ENCODE assay signal across 20 cellular contexts in the genomic region with DNA sequence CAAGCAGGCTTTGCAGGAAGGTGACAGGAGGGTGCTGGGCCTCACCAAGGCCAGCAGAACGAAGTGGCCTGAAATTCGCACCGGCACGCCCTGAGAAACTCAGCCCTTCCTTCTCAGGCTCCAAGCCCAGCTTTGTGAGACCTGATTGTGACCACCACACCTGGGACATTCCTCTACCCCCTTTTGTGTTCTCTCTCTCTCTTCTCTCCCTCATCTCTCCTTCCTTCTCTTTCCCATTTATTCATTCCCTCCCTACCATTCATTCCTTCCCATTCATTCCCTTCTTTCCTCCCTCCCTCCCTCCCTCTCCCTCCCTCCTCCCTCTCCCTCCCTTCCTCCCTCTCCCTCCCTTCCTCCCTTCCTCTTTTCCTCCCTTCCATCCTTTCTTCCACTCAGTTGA. TPM values are rescaled to one million over a fixed set of nuclear protein-coding genes. Genes with fewer than 3 reads are reported as not detected.
DNase-seq lines count a peak whose midpoint lies in the region; ATAC-seq, FAIRE-seq and TF ChIP-seq lines count a peak whose summit lies in the region.
"Had no signal": no experiment of that assay in that cellular context is flagged by ENCODE, and none has a peak within 500 bp of the region (broad histone marks: within the 10 kb centered on the region; RNA-seq: fewer than 3 reads in every experiment).

No MANE protein-coding gene starts in this region.

- H3K36me3 ChIP-seq in HepG2 (replicated peaks in 1 of 2; ENCODE audit: control insufficient read depth in 1 of 2, insufficient read depth in 2 of 2, low read length in 2 of 2) (no peaks in the 10 kb centered on the region), right lobe of liver (no peaks in the 10 kb centered on the region), mesenchymal stem cell (ENCODE audit: control insufficient read depth in 1 of 2, insufficient read depth in 2 of 2, low read depth in 1 of 2, low read length in 2 of 2) (no peaks in the 10 kb centered on the region), sigmoid colon (no peaks in the 10 kb centered on the region)

- no peak overlapping the region for H3K27ac ChIP-seq in HepG2 (ENCODE audit: extremely low read length, insufficient read depth, low read length)
- H3K27ac ChIP-seq in right lobe of liver = no peak overlapping the region
- no peak overlapping the region for H3K27ac ChIP-seq in mesenchymal stem cell (ENCODE audit: low read length, poor library complexity, severe bottlenecking)
- no peak overlapping the region for H3K27ac ChIP-seq in sigmoid colon
- H3K27ac ChIP-seq: GM23248 had no signal

- TF ChIP-seq POLR2A in HepG2 (IDR thresholded peaks at IDR 0.05; ENCODE audit: insufficient read depth in 1 of 2, low read depth in 2 of 2, low read length in 2 of 2) (no peak), right lobe of liver (IDR thresholded peaks at IDR 0.05) (no peak), sigmoid colon (IDR thresholded peaks at IDR 0.05) (no peak)

- H3K9me3 ChIP-seq in HepG2 (ENCODE audit: low read length) = no peaks in the 10 kb centered on the region
- no peaks in the 10 kb centered on the region for H3K9me3 ChIP-seq in right lobe of liver
- no peaks in the 10 kb centered on the region for H3K9me3 ChIP-seq in mesenchymal stem cell (ENCODE audit: control insufficient read depth, low read length)
- H3K9me3 ChIP-seq in sigmoid colon = no peaks in the 10 kb centered on the region
- H3K9me3 ChIP-seq: Caco-2 had no signal

- H3K14ac ChIP-seq in mesenchymal stem cell (ENCODE audit: low read length in 2 of 2) = no peak overlapping the region

- in situ Hi-C loops in HepG2 (cut with HindIII; ENCODE audit: extremely low pct_ligation_motif_present, low pct_unique_long_range_greater_than_20kb) = no loop called here

- H3K18ac ChIP-seq in mesenchymal stem cell (ENCODE audit: low read depth in 1 of 2, low read length in 2 of 2) = no peak overlapping the region

- H3K23ac ChIP-seq in mesenchymal stem cell (ENCODE audit: low read length in 2 of 2) = no peak overlapping the region

- H3K4me1 ChIP-seq in HepG2 (ENCODE audit: insufficient read depth, low read length) (peaks cover under 1% of the 10 kb centered on the region; the same call in 1 of the 2 replicates), right lobe of liver (no peaks in the 10 kb centered on the region), mesenchymal stem cell (ENCODE audit: control insufficient read depth, insufficient read depth, low read depth, low read length) (no peaks in the 10 kb centered on the region), sigmoid colon (no peaks in the 10 kb centered on the region)

- no peaks in the 10 kb centered on the region for H4K20me1 ChIP-seq in HepG2 (ENCODE audit: insufficient read depth, low read length)

- no peak overlapping the region for H2BK15ac ChIP-seq in mesenchymal stem cell (ENCODE audit: low read depth, poor library complexity, severe bottlenecking)

- no peak overlapping the region for H3K4ac ChIP-seq in mesenchymal stem cell (ENCODE audit: low read depth in 1 of 2, low read length in 2 of 2)

- no peak overlapping the region for H2BK5ac ChIP-seq in mesenchymal stem cell (ENCODE audit: low read depth, low read length, poor library complexity, severe bottlenecking)

- TF ChIP-seq CTCF in HepG2 (CRISPR knock-in tag; IDR thresholded peaks at IDR 0.05) (no peak), right lobe of liver (IDR thresholded peaks at IDR 0.05) (no peak), sigmoid colon (IDR thresholded peaks at IDR 0.05) (no peak)

- no TSS peak for BruUV-seq in HepG2 (replicated peaks; lab: Mats Ljungman, UMichigan)

- ATAC-seq in HepG2 (no peak), right lobe of liver (no peak), GM21526 (IDR thresholded peaks at IDR 0.05; ENCODE audit: low FRiP score, unreplicated experiment) (no peak), HG03432 (IDR thresholded peaks at IDR 0.05; ENCODE audit: unreplicated experiment) (no peak)
- ATAC-seq: CD8-positive, alpha-beta T cell; HCT116 had no signal

- H2BK120ac ChIP-seq in mesenchymal stem cell (ENCODE audit: low read depth, low read length) = no peak overlapping the region

- DNase-seq in HepG2 (ENCODE audit: low spot score) (no peak), right lobe of liver (no peak), mesenchymal stem cell (no peak), sigmoid colon (peak; percentile 46)
- DNase-seq: Caco-2; CD4-positive, CD25-positive, alpha-beta regulatory T cell; CD8-positive, alpha-beta T cell; DMS153; DND-41; GM23248; H9 had no signal

- no peak overlapping the region for H3K9ac ChIP-seq in HepG2 (ENCODE audit: insufficient read depth, low read depth, low read length)
- H3K9ac ChIP-seq in mesenchymal stem cell (ENCODE audit: low read length) = no peak overlapping the region
- H3K9ac ChIP-seq: GM23248 had no signal

- H3K4me3 ChIP-seq in HepG2 (replicated peaks in 1 of 3; ENCODE audit: insufficient read depth in 1 of 3, low read depth in 2 of 3, low read length in 3 of 3) (no peak overlapping the region), right lobe of liver (no peak overlapping the region), mesenchymal stem cell (ENCODE audit: insufficient read depth in 1 of 2, low read depth in 1 of 2, low read length in 2 of 2) (no peak overlapping the region), sigmoid colon (no peak overlapping the region)
- H3K4me3 ChIP-seq: GM23248 had no signal

- no peak overlapping the region for H2AK5ac ChIP-seq in mesenchymal stem cell (ENCODE audit: low read length, severe bottlenecking)

- intact Hi-C loops in HepG2 (cut with micrococcal nuclease; ENCODE audit: unreplicated experiment) = loop anchor here (10.0 kb wide), 1 partner anchor 382 kb away; no protein-coding TSS in a partner anchor
- intact Hi-C loops in right lobe of liver (cut with DNase I) = no loop called here
- intact Hi-C loops in sigmoid colon (cut with DNase I) = no loop called here

- peak overlapping the region; percentile 7 for H4K8ac ChIP-seq in mesenchymal stem cell (ENCODE audit: low read length)

- 35% methylated on average over 4 of the region's 4 CpGs for WGBS in HepG2 (ENCODE audit: low lambda C conversion rate)
- WGBS in right lobe of liver (ENCODE audit: insufficient coverage, low coverage, low lambda C conversion rate, missing lambda C conversion rate) = 60% methylated on average over 1 of the region's 4 CpGs
- 88% methylated on average over 4 of the region's 4 CpGs for WGBS in mesenchymal stem cell
- 80 to 83% methylated on average over 4 of the region's 4 CpGs for WGBS in sigmoid colon, 2 donors

- no peak for FAIRE-seq in HepG2 (lab: Jason Lieb, UNC)
- FAIRE-seq: G401.6, GM12892 had no signal

- H3K79me2 ChIP-seq in HepG2 (ENCODE audit: insufficient read depth, low read length) = no peaks in the 10 kb centered on the region

- no peaks in the 10 kb centered on the region for H3K79me1 ChIP-seq in mesenchymal stem cell (replicated peaks; ENCODE audit: low read length, poor library complexity, severe bottlenecking)

- H3K27me3 ChIP-seq in HepG2 (ENCODE audit: control insufficient read depth in 1 of 2, insufficient read depth in 2 of 2, low read length in 2 of 2) (no peaks in the 10 kb centered on the region), right lobe of liver (no peaks in the 10 kb centered on the region), mesenchymal stem cell (ENCODE audit: control insufficient read depth in 1 of 2, insufficient read depth in 1 of 2, low read length in 2 of 2) (peaks cover 3 to 14% of the 10 kb centered on the region in 2 experiments), sigmoid colon (no peaks in the 10 kb centered on the region)

- POLR2A ChIA-PET in HepG2 (lab: Yijun Ruan, JAX) = no interaction called here

- no peak overlapping the region for H3K4me2 ChIP-seq in HepG2 (ENCODE audit: low read depth, low read length)
- H3K4me2 ChIP-seq in mesenchymal stem cell (ENCODE audit: low read length, poor library complexity, severe bottlenecking) = no peak overlapping the region

- no peak overlapping the region for H2BK12ac ChIP-seq in mesenchymal stem cell (ENCODE audit: low read length in 2 of 2)

- no peak overlapping the region for H4K91ac ChIP-seq in mesenchymal stem cell (ENCODE audit: low read length)

- TF ChIP-seq EP300 in HepG2 (IDR thresholded peaks at IDR 0.05; ENCODE audit: low read depth in 2 of 2, low read length in 2 of 2) = no peak
- TF ChIP-seq EP300 in HepG2 (CRISPR knock-in tag; IDR thresholded peaks at IDR 0.05; ENCODE audit: borderline replicate concordance) = no peak
- TF ChIP-seq EP300 in sigmoid colon (IDR thresholded peaks at IDR 0.05) = no peak

- CTCF ChIA-PET in HepG2 (lab: Yijun Ruan, JAX; ENCODE audit: low intra/inter-chr PET ratio, low total read pairs) = no interaction called here

- no peak for TF ChIP-seq RAD21 in HepG2 (CRISPR knock-in tag; IDR thresholded peaks at IDR 0.05)

- H2AFZ ChIP-seq in HepG2 (ENCODE audit: low read length) (no peak overlapping the region), mesenchymal stem cell (ENCODE audit: low read depth, low read length) (no peak overlapping the region)
- H2AFZ ChIP-seq: GM23248 had no signal

RNA-seq across cellular contexts. Expression of a gene that starts 8.8 kb away (rescaled TPM):
- not detected in 2 replicates for total RNA-seq in HepG2 (2016; rRNA removed; fragmentation: Illumina TruSeq; extraction: Trizol)
- not detected in 2 replicates for total RNA-seq in HepG2 (2016; cell fraction: cytosol; rRNA removed; fragmentation: Illumina TruSeq; extraction: Trizol; ENCODE audit: low read depth)
- total RNA-seq in HepG2 (2016; cell fraction: insoluble cytoplasmic fraction; rRNA removed; fragmentation: Illumina TruSeq; extraction: Trizol) = not detected in 2 replicates
- not detected in 2 replicates for total RNA-seq in HepG2 (2016; cell fraction: membrane; rRNA removed; fragmentation: Illumina TruSeq; extraction: Trizol)
- not detected in 2 replicates for total RNA-seq in HepG2 (2016; cell fraction: nucleus; rRNA removed; fragmentation: Illumina TruSeq; extraction: Trizol)
- polyA plus RNA-seq in HepG2 (2011; rRNA removed) = not detected in 2 replicates
- 0.01 TPM in 2 replicates for polyA plus RNA-seq in HepG2 (2011; cell fraction: cytosol; rRNA removed)
- polyA plus RNA-seq in HepG2 (2011; cell fraction: nucleus; rRNA removed) = not detected in 2 replicates
- not detected in 2 replicates for polyA plus RNA-seq in HepG2 (2012)
- not detected in 2 replicates for polyA plus RNA-seq in HepG2 (2016; cell fraction: cytosol; fragmentation: Illumina TruSeq; extraction: Trizol; ENCODE audit: low read depth)
- not detected in 2 replicates for polyA plus RNA-seq in HepG2 (2016; cell fraction: insoluble cytoplasmic fraction; fragmentation: Illumina TruSeq; extraction: Trizol; ENCODE audit: low read depth)
- polyA plus RNA-seq in HepG2 (2016; cell fraction: membrane; fragmentation: Illumina TruSeq; extraction: Trizol; ENCODE audit: low read depth) = not detected in 2 replicates
- not detected in 2 replicates for polyA plus RNA-seq in HepG2 (2016; cell fraction: nucleus; fragmentation: Illumina TruSeq; extraction: Trizol; ENCODE audit: insufficient read depth, low read depth)
- not detected in 2 replicates for polyA minus RNA-seq in HepG2 (2011; rRNA and poly(A)+ RNA removed; ENCODE audit: low replicate concordance)
- not detected in 2 replicates for polyA minus RNA-seq in HepG2 (2011; cell fraction: cytosol; rRNA and poly(A)+ RNA removed)
- not detected in 2 replicates for polyA minus RNA-seq in HepG2 (2011; cell fraction: nucleus; rRNA and poly(A)+ RNA removed)
- 10 to 100 TPM in 2 of 6 experiments, 1 to 10 TPM in 4; 3.9 to 21.5 (median 9.2) TPM for total RNA-seq in right lobe of liver
- 0.01 TPM for polyA plus RNA-seq in mesenchymal stem cell (2013, experiment 1 of 2)
- 0.01 TPM for polyA plus RNA-seq in mesenchymal stem cell (2013, experiment 2 of 2)
- total RNA-seq in sigmoid colon = 10 to 100 TPM; 14.2 to 27.2 (median 17.7) TPM
- 10 to 100 TPM in 2 of 3 donors, 1 to 10 TPM in 1; 1.8 to 14.5 (median 10.6) TPM for polyA plus RNA-seq in sigmoid colon
- total RNA-seq: A172, Caco-2, GM23248, H4, H9 had no signal
- polyA plus RNA-seq: BJ had no signal

RNA-seq across cellular contexts. Expression of a gene that starts 27.8 kb away (rescaled TPM):
- total RNA-seq in HepG2 (2016; rRNA removed; fragmentation: Illumina TruSeq; extraction: Trizol) = not detected in 2 replicates
- not detected in 2 replicates for total RNA-seq in HepG2 (2016; cell fraction: cytosol; rRNA removed; fragmentation: Illumina TruSeq; extraction: Trizol; ENCODE audit: low read depth)
- total RNA-seq in HepG2 (2016; cell fraction: insoluble cytoplasmic fraction; rRNA removed; fragmentation: Illumina TruSeq; extraction: Trizol) = not detected in 2 replicates
- not detected in 2 replicates for total RNA-seq in HepG2 (2016; cell fraction: membrane; rRNA removed; fragmentation: Illumina TruSeq; extraction: Trizol)
- not detected in 2 replicates for total RNA-seq in HepG2 (2016; cell fraction: nucleus; rRNA removed; fragmentation: Illumina TruSeq; extraction: Trizol)
- 0.03 TPM in 1 of 2 replicates, not detected in the other for polyA plus RNA-seq in HepG2 (2011; rRNA removed)
- not detected in 2 replicates for polyA plus RNA-seq in HepG2 (2011; cell fraction: cytosol; rRNA removed)
- polyA plus RNA-seq in HepG2 (2011; cell fraction: nucleus; rRNA removed) = not detected in 2 replicates
- polyA plus RNA-seq in HepG2 (2012) = not detected in 2 replicates
- polyA plus RNA-seq in HepG2 (2016; cell fraction: cytosol; fragmentation: Illumina TruSeq; extraction: Trizol; ENCODE audit: low read depth) = not detected in 2 replicates
- polyA plus RNA-seq in HepG2 (2016; cell fraction: insoluble cytoplasmic fraction; fragmentation: Illumina TruSeq; extraction: Trizol; ENCODE audit: low read depth) = not detected in 2 replicates
- not detected in 2 replicates for polyA plus RNA-seq in HepG2 (2016; cell fraction: membrane; fragmentation: Illumina TruSeq; extraction: Trizol; ENCODE audit: low read depth)
- not detected in 2 replicates for polyA plus RNA-seq in HepG2 (2016; cell fraction: nucleus; fragmentation: Illumina TruSeq; extraction: Trizol; ENCODE audit: insufficient read depth, low read depth)
- polyA minus RNA-seq in HepG2 (2011; rRNA and poly(A)+ RNA removed; ENCODE audit: low replicate concordance) = 0.12 TPM in 1 of 2 replicates, not detected in the other
- polyA minus RNA-seq in HepG2 (2011; cell fraction: cytosol; rRNA and poly(A)+ RNA removed) = not detected in 2 replicates
- not detected in 2 replicates for polyA minus RNA-seq in HepG2 (2011; cell fraction: nucleus; rRNA and poly(A)+ RNA removed)
- 10 to 100 TPM in 2 of 6 experiments, 1 to 10 TPM in 4; 1.4 to 15.6 (median 4.9) TPM for total RNA-seq in right lobe of liver
- polyA plus RNA-seq in mesenchymal stem cell (2013, experiment 1 of 2) = 9.7 TPM
- 9.8 TPM for polyA plus RNA-seq in mesenchymal stem cell (2013, experiment 2 of 2)
- total RNA-seq in sigmoid colon = 10 to 100 TPM in 3 of 4 donors, 1 to 10 TPM in 1; 8.6 to 26.6 (median 14.6) TPM
- 1 to 10 TPM; 1.8 to 7.3 (median 3.2) TPM for polyA plus RNA-seq in sigmoid colon
- total RNA-seq: A673; CD4-positive, CD25-positive, alpha-beta regulatory T cell had no signal
- polyA plus RNA-seq: CD4-positive, CD25-positive, alpha-beta regulatory T cell had no signal

RNA-seq across cellular contexts. Expression of a gene that starts 42.2 kb away (rescaled TPM):
- total RNA-seq in HepG2 (2016; rRNA removed; fragmentation: Illumina TruSeq; extraction: Trizol) = not detected in 2 replicates
- total RNA-seq in HepG2 (2016; cell fraction: cytosol; rRNA removed; fragmentation: Illumina TruSeq; extraction: Trizol; ENCODE audit: low read depth) = not detected in 2 replicates
- not detected in 2 replicates for total RNA-seq in HepG2 (2016; cell fraction: insoluble cytoplasmic fraction; rRNA removed; fragmentation: Illumina TruSeq; extraction: Trizol)
- not detected in 2 replicates for total RNA-seq in HepG2 (2016; cell fraction: membrane; rRNA removed; fragmentation: Illumina TruSeq; extraction: Trizol)
- total RNA-seq in HepG2 (2016; cell fraction: nucleus; rRNA removed; fragmentation: Illumina TruSeq; extraction: Trizol) = not detected in 2 replicates
- polyA plus RNA-seq in HepG2 (2011; rRNA removed) = not detected in 2 replicates
- not detected in 2 replicates for polyA plus RNA-seq in HepG2 (2011; cell fraction: cytosol; rRNA removed)
- not detected in 2 replicates for polyA plus RNA-seq in HepG2 (2011; cell fraction: nucleus; rRNA removed)
- polyA plus RNA-seq in HepG2 (2012) = not detected in 2 replicates
- polyA plus RNA-seq in HepG2 (2016; cell fraction: cytosol; fragmentation: Illumina TruSeq; extraction: Trizol; ENCODE audit: low read depth) = not detected in 2 replicates
- polyA plus RNA-seq in HepG2 (2016; cell fraction: insoluble cytoplasmic fraction; fragmentation: Illumina TruSeq; extraction: Trizol; ENCODE audit: low read depth) = not detected in 2 replicates
- not detected in 2 replicates for polyA plus RNA-seq in HepG2 (2016; cell fraction: membrane; fragmentation: Illumina TruSeq; extraction: Trizol; ENCODE audit: low read depth)
- polyA plus RNA-seq in HepG2 (2016; cell fraction: nucleus; fragmentation: Illumina TruSeq; extraction: Trizol; ENCODE audit: insufficient read depth, low read depth) = not detected in 2 replicates
- polyA minus RNA-seq in HepG2 (2011; rRNA and poly(A)+ RNA removed; ENCODE audit: low replicate concordance) = not detected in 2 replicates
- not detected in 2 replicates for polyA minus RNA-seq in HepG2 (2011; cell fraction: cytosol; rRNA and poly(A)+ RNA removed)
- not detected in 2 replicates for polyA minus RNA-seq in HepG2 (2011; cell fraction: nucleus; rRNA and poly(A)+ RNA removed)
- not detected for total RNA-seq in right lobe of liver
- polyA plus RNA-seq in mesenchymal stem cell (2013, experiment 1 of 2) = not detected
- not detected for polyA plus RNA-seq in mesenchymal stem cell (2013, experiment 2 of 2)
- not detected for total RNA-seq in sigmoid colon
- under 1 TPM in 1 of 3 donors, not detected in 2; 0.04 TPM for polyA plus RNA-seq in sigmoid colon
- total RNA-seq: A172; A673; Caco-2; CD4-positive, CD25-positive, alpha-beta regulatory T cell; CD8-positive, alpha-beta T cell; GM23248; H4; H9 had no signal
- polyA plus RNA-seq: BJ; CD4-positive, CD25-positive, alpha-beta regulatory T cell; GM23248 had no signal

Comparison
In these comparisons a context has a peak if more than half of its experiments do, and no peak if none do; other contexts are left out.
1. RNA of a gene that starts 8.8 kb away (total RNA-seq): 14.2 to 27.2 TPM in sigmoid colon and 3.9 to 21.5 TPM in right lobe of liver; not detected in HepG2; every median in the first group is over 4 times any median in the second.